ENCODE assay signal across 8 cellular contexts in the genomic region with DNA sequence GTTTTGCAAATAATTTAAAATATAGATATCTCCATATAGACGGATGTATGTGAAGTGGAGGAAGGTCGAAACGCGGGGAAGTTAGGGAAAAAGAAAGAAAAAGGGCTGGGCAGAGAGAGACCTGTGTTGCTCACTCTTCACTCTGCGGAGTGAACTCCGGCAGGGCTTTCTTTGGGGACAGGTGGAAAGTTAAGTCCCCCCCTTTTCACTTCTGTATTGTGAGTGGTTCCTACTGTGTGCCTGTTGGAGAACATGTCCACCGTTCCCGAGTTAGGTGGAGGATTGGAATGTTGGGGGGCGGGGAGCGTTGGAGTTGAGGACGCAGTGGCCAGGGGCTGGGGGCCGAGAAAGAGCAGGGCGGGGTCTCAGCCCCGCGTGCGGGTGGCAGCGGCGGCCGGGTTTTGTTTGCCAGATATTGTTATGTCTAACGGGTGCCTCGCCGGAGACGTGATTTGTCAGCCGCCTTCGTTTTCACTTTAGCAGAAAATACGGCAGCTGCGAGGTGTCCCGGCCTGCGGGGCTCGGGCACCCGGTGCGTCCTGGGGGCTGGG.
DNase-seq lines count a peak whose midpoint lies in the region; ATAC-seq and TF ChIP-seq lines count a peak whose summit lies in the region.

No MANE protein-coding gene starts in this region.

- H3K36me3 ChIP-seq in skeletal muscle tissue (ENCODE audit: control insufficient read depth in 3 of 3, insufficient read depth in 3 of 3, low read length in 3 of 3), result no peaks in the 10 kb centered on the region

- H3K4me1 ChIP-seq in right cardiac atrium (ENCODE audit: control insufficient read depth, insufficient read depth, low read length) (no peaks in the 10 kb centered on the region), skeletal muscle tissue (ENCODE audit: control insufficient read depth in 3 of 3, insufficient read depth in 3 of 3, low read length in 3 of 3) (peaks cover 11 to 21% (median 16%) of the 10 kb centered on the region in 3 donors)

- peak overlapping the region; percentile 57 for H3K4me3 ChIP-seq in right cardiac atrium (ENCODE audit: low read length)
- H3K4me3 ChIP-seq in skeletal muscle tissue (ENCODE audit: low read length in 3 of 3), result peak overlapping the region; percentile 28 to 68 (median 63)

- H3K4me3 Mint-ChIP-seq in activated naive CD4-positive, alpha-beta T cell treated with anti-CD3 and anti-CD28 coated beads, Interleukin-2, amount 10 ng/mL, durations not matched to agents 7 days and 5 days, result peak overlapping the region; percentile 74
- H3K4me3 Mint-ChIP-seq in WTC11, result peak overlapping the region; percentile 81

- peak overlapping the region; percentile 55 for H3K27ac Mint-ChIP-seq in activated naive CD4-positive, alpha-beta T cell treated with anti-CD3 and anti-CD28 coated beads, Interleukin-2, amount 10 ng/mL, durations not matched to agents 7 days and 5 days
- no peak overlapping the region for H3K27ac Mint-ChIP-seq in WTC11

- CTCF ChIA-PET in activated naive CD4-positive, alpha-beta T cell treated with anti-CD3 and anti-CD28 coated beads, Interleukin-2, amount 10 ng/mL, durations not matched to agents 7 days and 5 days (lab: Charles Lee), result no interaction called here
- CTCF ChIA-PET in WTC11 (lab: Charles Lee), result no interaction called here

- TF ChIP-seq CTCF in WTC11 (IDR thresholded peaks at IDR 0.05) (no peak), GM20000 (IDR thresholded peaks at IDR 0.05; ENCODE audit: extremely low read depth, missing control alignments) (no peak)

- no peaks in the 10 kb centered on the region for H3K9me3 ChIP-seq in right cardiac atrium (ENCODE audit: control insufficient read depth, low read length)
- H3K9me3 ChIP-seq in skeletal muscle tissue (ENCODE audit: control insufficient read depth in 3 of 3, low read length in 3 of 3), result no peaks in the 10 kb centered on the region

- H3K4me1 Mint-ChIP-seq in activated naive CD4-positive, alpha-beta T cell treated with anti-CD3 and anti-CD28 coated beads, Interleukin-2, amount 10 ng/mL, durations not matched to agents 7 days and 5 days, result peaks cover 26% of the 10 kb centered on the region
- peaks cover 42% of the 10 kb centered on the region for H3K4me1 Mint-ChIP-seq in WTC11

- H3K27me3 ChIP-seq in right cardiac atrium (ENCODE audit: control insufficient read depth, insufficient read depth) (no peaks in the 10 kb centered on the region), skeletal muscle tissue (ENCODE audit: control insufficient read depth in 3 of 3, insufficient read depth in 3 of 3, low read length in 3 of 3) (peaks cover 47 to 55% (median 53%) of the 10 kb centered on the region in 3 donors)

- intact Hi-C loops in right cardiac atrium (cut with DNase I), result loop anchor here in 3 of 4 donors (5.0 to 10.0 kb wide), 3 partner anchors 180 to 425 kb away; no protein-coding TSS in a partner anchor

- ATAC-seq in WTC11 (no peak), right cardiac atrium (no peak), HG03457 (IDR thresholded peaks at IDR 0.05; ENCODE audit: unreplicated experiment) (no peak), GM21717 (IDR thresholded peaks at IDR 0.05; ENCODE audit: unreplicated experiment) (no peak)

- POLR2A ChIA-PET in WTC11 (lab: Charles Lee), result no interaction called here

- under 1% methylated on average over 32 of the region's 32 CpGs for WGBS in right cardiac atrium

- H3K27me3 Mint-ChIP-seq in activated naive CD4-positive, alpha-beta T cell treated with anti-CD3 and anti-CD28 coated beads, Interleukin-2, amount 10 ng/mL, durations not matched to agents 7 days and 5 days, result peaks cover 87% of the 10 kb centered on the region
- peaks cover 85% of the 10 kb centered on the region for H3K27me3 Mint-ChIP-seq in WTC11 (ENCODE audit: low read depth)

- H3K9me3 Mint-ChIP-seq in activated naive CD4-positive, alpha-beta T cell treated with anti-CD3 and anti-CD28 coated beads, Interleukin-2, amount 10 ng/mL, durations not matched to agents 7 days and 5 days, result no peaks in the 10 kb centered on the region
- no peaks in the 10 kb centered on the region for H3K9me3 Mint-ChIP-seq in WTC11

- no peak for DNase-seq in activated naive CD4-positive, alpha-beta T cell treated with anti-CD3 and anti-CD28 coated beads, Interleukin-2, amount 10 ng/mL, durations not matched to agents 7 days and 5 days
- no peak for DNase-seq in activated naive CD4-positive, alpha-beta T cell treated with Interleukin-2 at 50 U/mL for 16 hours
- DNase-seq in WTC11 (ENCODE audit: low spot score) (peak; percentile 41), right cardiac atrium (peak in 1 of 3 donors; percentile 59), GM20000 (ENCODE audit: low spot score) (no peak)

- H3K36me3 Mint-ChIP-seq in activated naive CD4-positive, alpha-beta T cell treated with anti-CD3 and anti-CD28 coated beads, Interleukin-2, amount 10 ng/mL, durations not matched to agents 7 days and 5 days, result peaks cover 16% of the 10 kb centered on the region
- no peaks in the 10 kb centered on the region for H3K36me3 Mint-ChIP-seq in WTC11

- peak overlapping the region in 1 of 3 donors; percentile 66 for H3K9ac ChIP-seq in skeletal muscle tissue (ENCODE audit: low read depth in 1 of 3, low read length in 3 of 3)

- no peak overlapping the region for H3K27ac ChIP-seq in right cardiac atrium (ENCODE audit: low read length)
- H3K27ac ChIP-seq in skeletal muscle tissue (ENCODE audit: low read depth, low read length), result no peak overlapping the region

TF ChIP-seq in WTC11, 78 proteins besides CTCF, POLR2A, EP300 and RAD21:
- no peak for TF ChIP-seq ESRRA (CRISPR knock-in tag; IDR thresholded peaks at IDR 0.05; ENCODE audit: borderline replicate concordance)
- no peak for TF ChIP-seq NFE2L1 (CRISPR knock-in tag; IDR thresholded peaks at IDR 0.05)
- TF ChIP-seq FOXP1 (CRISPR knock-in tag; IDR thresholded peaks at IDR 0.05; ENCODE audit: borderline replicate concordance), result no peak
